8 cellular contexts compared by ENCODE assay signal in genomic region chr22:31230871-31231621, GRCh38.
DNase-seq lines count a peak whose midpoint lies in the region; ATAC-seq and TF ChIP-seq lines count a peak whose summit lies in the region.

No MANE protein-coding gene starts in this region.

- no peaks in the 10 kb centered on the region for H3K9me3 ChIP-seq in neutrophil

- no peaks in the 10 kb centered on the region for H3K9me3 Mint-ChIP-seq in activated T-cell treated with anti-CD3 and anti-CD28 coated beads, Interleukin-2, amount 50 U/mL, for 24 hours

- peaks cover 36% of the 10 kb centered on the region for H3K4me1 Mint-ChIP-seq in activated T-cell treated with anti-CD3 and anti-CD28 coated beads, Interleukin-2, amount 50 U/mL, for 24 hours (ENCODE audit: low read depth)

- no peaks in the 10 kb centered on the region for H3K27me3 ChIP-seq in neutrophil

- H3K27me3 Mint-ChIP-seq in activated T-cell treated with anti-CD3 and anti-CD28 coated beads, Interleukin-2, amount 50 U/mL, for 24 hours = no peaks in the 10 kb centered on the region

- peaks cover 29% of the 10 kb centered on the region for H3K36me3 ChIP-seq in neutrophil

- no peak for ATAC-seq in GM18868 (IDR thresholded peaks at IDR 0.05; ENCODE audit: unreplicated experiment)
- ATAC-seq in HG03354 (IDR thresholded peaks at IDR 0.05; ENCODE audit: poor library complexity, severe bottlenecking, unreplicated experiment) = no peak

- peak overlapping the region; percentile 90 for H3K27ac Mint-ChIP-seq in activated T-cell treated with anti-CD3 and anti-CD28 coated beads, Interleukin-2, amount 50 U/mL, for 24 hours

- H3K36me3 Mint-ChIP-seq in activated T-cell treated with anti-CD3 and anti-CD28 coated beads, Interleukin-2, amount 50 U/mL, for 24 hours (ENCODE audit: low read depth) = peaks cover 65% of the 10 kb centered on the region

- H3K27ac ChIP-seq in neutrophil = peak overlapping the region; percentile 98

- H3K4me3 Mint-ChIP-seq in activated T-cell treated with anti-CD3 and anti-CD28 coated beads, Interleukin-2, amount 50 U/mL, for 24 hours = no peak overlapping the region

- TF ChIP-seq CTCF in fibroblast of mammary gland (conservative IDR thresholded peaks at IDR 0.05; ENCODE audit: control insufficient read depth, insufficient read depth, low read depth, low read length) = peak; percentile 70
- TF ChIP-seq CTCF in neutrophil (IDR thresholded peaks at IDR 0.05) = peak; percentile 75

- peak; percentile 16 to 18 for DNase-seq in activated CD8-positive, alpha-beta memory T cell treated with anti-CD3 and anti-CD28 coated beads for 1 hour (ENCODE audit: extremely low read depth in 1 of 2, low read depth in 1 of 2)
- no peak for DNase-seq in activated CD8-positive, alpha-beta memory T cell treated with anti-CD3 and anti-CD28 coated beads, Interleukin-2, amount 50 U/mL, for 48 hours
- DNase-seq in NCI-H2081 treated with DMSO at 0.1 percent for 48 hours (lab: John Stamatoyannopoulos, UW) = peak; percentile 21
- DNase-seq in activated T-cell treated with anti-CD3 and anti-CD28 coated beads, Interleukin-2, amount 50 U/mL, for 24 hours = peak; percentile 51
- peak; percentile 61 for DNase-seq in fibroblast of mammary gland (ENCODE audit: low read depth)

- H3K4me3 ChIP-seq in fibroblast of mammary gland (ENCODE audit: control insufficient read depth, low read depth, low read length) (no peak overlapping the region), neutrophil (ENCODE audit: low read depth in 1 of 2, low read length in 1 of 2) (peak overlapping the region; percentile 46 to 51)

- peaks cover 99% of the 10 kb centered on the region in 2 experiments for H3K4me1 ChIP-seq in neutrophil (ENCODE audit: control insufficient read depth in 1 of 2, insufficient read depth in 1 of 2, low read depth in 1 of 2, low read length in 1 of 2)
